In genomic region chr1:208183977-208184901, GRCh38 we compare ENCODE assay signal across 9 cellular contexts. TPM values are rescaled to one million over a fixed set of nuclear protein-coding genes. Genes with fewer than 3 reads are reported as not detected.
DNase-seq lines count a peak whose midpoint lies in the region; ATAC-seq and TF ChIP-seq lines count a peak whose summit lies in the region.
"Had no signal": no experiment of that assay in that cellular context is flagged by ENCODE, and none has a peak within 500 bp of the region (broad histone marks: within the 10 kb centered on the region; RNA-seq: fewer than 3 reads in every experiment).

No MANE protein-coding gene starts in this region.

- no peaks in the 10 kb centered on the region for H3K36me3 Mint-ChIP-seq in activated CD4-positive, alpha-beta memory T cell treated with anti-CD3 and anti-CD28 coated beads for 36 hours

- H3K4me1 Mint-ChIP-seq in activated CD4-positive, alpha-beta memory T cell treated with anti-CD3 and anti-CD28 coated beads for 36 hours (ENCODE audit: low read depth), result peaks cover 5% of the 10 kb centered on the region

- no peaks in the 10 kb centered on the region for H3K9me3 Mint-ChIP-seq in activated CD4-positive, alpha-beta memory T cell treated with anti-CD3 and anti-CD28 coated beads for 36 hours

- H3K4me1 ChIP-seq in heart right ventricle (peaks cover 19 to 77% (median 47%) of the 10 kb centered on the region in 9 donors), subcutaneous abdominal adipose tissue (ENCODE audit: control insufficient read depth in 5 of 5, insufficient read depth in 5 of 5, low read length in 5 of 5) (peaks cover 18 to 64% (median 60%) of the 10 kb centered on the region in 5 donors)

- peak overlapping the region in 2 of 5 donors; percentile 16 to 40 for H3K9ac ChIP-seq in subcutaneous abdominal adipose tissue (ENCODE audit: low read length in 5 of 5)

- peak; percentile 22 for DNase-seq in DMS 273 (lab: John Stamatoyannopoulos, UW; ENCODE audit: unreplicated experiment)
- DNase-seq in DMS 273 treated with DMSO at 0.1 percent for 48 hours (lab: John Stamatoyannopoulos, UW), result no peak
- peak; percentile 57 for DNase-seq in SW480 (ENCODE audit: low spot score)
- DNase-seq in heart right ventricle, result no peak
- no peak for DNase-seq in midbrain (lab: John Stamatoyannopoulos, UW)
- no peak for DNase-seq in activated CD4-positive, alpha-beta memory T cell treated with anti-CD3 and anti-CD28 coated beads for 36 hours

- H3K4me3 Mint-ChIP-seq in activated CD4-positive, alpha-beta memory T cell treated with anti-CD3 and anti-CD28 coated beads for 36 hours, result no peak overlapping the region

- intact Hi-C loops in heart right ventricle (cut with DNase I), result loop anchor here in 1 of 10 donors (10.0 kb wide), 1 partner anchor 51 kb away; no protein-coding TSS in a partner anchor
- intact Hi-C loops in activated CD4-positive, alpha-beta memory T cell treated with anti-CD3 and anti-CD28 coated beads for 36 hours (cut with micrococcal nuclease), result no loop called here

- peak overlapping the region in 2 of 10 donors; percentile 4 to 40 for H3K27ac ChIP-seq in heart right ventricle
- peak overlapping the region; percentile 77 for H3K27ac ChIP-seq in subcutaneous abdominal adipose tissue (ENCODE audit: low read depth, low read length)
- H3K27ac ChIP-seq: 22Rv1 had no signal

- H3K9me3 ChIP-seq in heart right ventricle (no peaks in the 10 kb centered on the region), subcutaneous abdominal adipose tissue (ENCODE audit: control insufficient read depth in 5 of 5, low read length in 5 of 5) (no peaks in the 10 kb centered on the region)

- H3K27me3 Mint-ChIP-seq in activated CD4-positive, alpha-beta memory T cell treated with anti-CD3 and anti-CD28 coated beads for 36 hours, result peaks cover 11% of the 10 kb centered on the region

- CTCF ChIA-PET in activated CD4-positive, alpha-beta memory T cell treated with anti-CD3 and anti-CD28 coated beads for 36 hours (lab: Charles Lee), result interaction anchor here (1.3 kb wide), 1 partner anchor 52 kb away, joined by 4 read pairs; no protein-coding TSS in a partner anchor

- POLR2A ChIA-PET in activated CD4-positive, alpha-beta memory T cell treated with anti-CD3 and anti-CD28 coated beads for 36 hours (lab: Charles Lee), result no interaction called here

- no peak for TF ChIP-seq CTCF in heart right ventricle (IDR thresholded peaks at IDR 0.05)

- no peak overlapping the region for H3K27ac Mint-ChIP-seq in activated CD4-positive, alpha-beta memory T cell treated with anti-CD3 and anti-CD28 coated beads for 36 hours

- H3K4me3 ChIP-seq in heart right ventricle (no peak overlapping the region), subcutaneous abdominal adipose tissue (ENCODE audit: low read depth in 1 of 5, low read length in 5 of 5) (no peak overlapping the region)

- H3K36me3 ChIP-seq in heart right ventricle, result peaks cover 0 to 5% (median 0%) of the 10 kb centered on the region in 9 donors
- H3K36me3 ChIP-seq in subcutaneous abdominal adipose tissue (ENCODE audit: control insufficient read depth in 5 of 5, insufficient read depth in 5 of 5, low read length in 5 of 5), result no peaks in the 10 kb centered on the region

- WGBS in heart right ventricle, 2 donors, result 75 to 80% methylated on average over 8 of the region's 8 CpGs

- ATAC-seq in heart right ventricle (peak in 5 of 8 donors; percentile 53 to 93 (median 59)), HG02885 (IDR thresholded peaks at IDR 0.05; ENCODE audit: poor library complexity, unreplicated experiment) (no peak)

- H3K27me3 ChIP-seq in heart right ventricle (no peaks in the 10 kb centered on the region), subcutaneous abdominal adipose tissue (ENCODE audit: control insufficient read depth in 5 of 5, insufficient read depth in 4 of 5, low read length in 5 of 5) (no peaks in the 10 kb centered on the region)

RNA-seq across cellular contexts. Expression of gene PLXNA2, which starts 59.9 kb away (rescaled TPM):
- total RNA-seq in heart right ventricle, result 10 to 100 TPM; 13.4 to 31.6 (median 18.3) TPM
- polyA plus RNA-seq in heart right ventricle, result 10 to 100 TPM in 1 of 2 donors, 1 to 10 TPM in 1; 6.1 to 11.0 TPM
- under 1 TPM; 0.29 to 0.34 TPM for total RNA-seq in activated CD4-positive, alpha-beta memory T cell treated with anti-CD3 and anti-CD28 coated beads for 36 hours

Comparison
In these comparisons a context has a peak if more than half of its experiments do, and no peak if none do; other contexts are left out.
1. DNase-seq: peak in DMS 273 (single experiment) and SW480 (single experiment); none in DMS 273 treated with DMSO at 0.1 percent for 48 hours (single experiment), heart right ventricle (0 of 2), midbrain (single experiment) and activated CD4-positive, alpha-beta memory T cell treated with anti-CD3 and anti-CD28 coated beads for 36 hours (single experiment).
2. RNA of gene PLXNA2, which starts 59.9 kb away (total RNA-seq): 13.4 to 31.6 TPM in heart right ventricle; 0.29 to 0.34 TPM in activated CD4-positive, alpha-beta memory T cell treated with anti-CD3 and anti-CD28 coated beads for 36 hours; every median in the first group is over 10 times any median in the second.